8 cellular contexts compared by ENCODE assay signal in the genomic region with DNA sequence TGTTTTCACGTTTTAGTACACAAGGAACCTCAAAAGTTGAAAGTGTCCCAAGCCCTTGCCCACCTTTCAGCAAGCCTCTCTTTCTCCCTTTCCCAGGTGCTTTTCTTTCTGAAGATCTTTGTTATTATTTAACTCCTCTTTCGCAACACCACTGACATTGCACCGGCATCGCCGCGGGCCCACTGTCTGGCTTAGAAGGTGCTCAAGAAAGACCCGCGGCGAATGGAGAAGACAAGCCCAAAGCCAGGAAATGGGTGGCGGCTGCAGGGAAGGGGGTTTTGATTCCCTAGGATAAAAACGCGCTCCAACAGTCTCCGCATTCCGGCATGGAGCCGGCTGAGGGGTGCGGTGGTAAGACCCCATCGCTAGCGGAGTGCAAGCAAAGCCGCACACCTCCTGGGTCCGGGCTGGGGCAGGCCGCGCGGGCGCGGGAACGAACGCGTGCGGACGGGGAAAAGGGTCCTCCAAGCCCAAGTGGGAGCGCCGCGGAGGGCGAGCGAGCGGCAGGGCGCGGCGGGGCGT.
DNase-seq lines count a peak whose midpoint lies in the region; ATAC-seq and FAIRE-seq lines count a peak whose summit lies in the region.

No MANE protein-coding gene starts in this region.

- peaks cover 11% of the 10 kb centered on the region for H3K4me1 Mint-ChIP-seq in activated T-cell treated with anti-CD3 and anti-CD28 coated beads, Interleukin-2, amount 50 U/mL, for 24 hours (ENCODE audit: low read depth)

- no peak overlapping the region for H3K27ac Mint-ChIP-seq in activated T-cell treated with anti-CD3 and anti-CD28 coated beads, Interleukin-2, amount 50 U/mL, for 24 hours

- FAIRE-seq in HTR-8/SVneo (lab: Jason Lieb, UNC): no peak

- no peak for ATAC-seq in HG03469 (IDR thresholded peaks at IDR 0.05; ENCODE audit: unreplicated experiment)
- no peak for ATAC-seq in HG03457 (IDR thresholded peaks at IDR 0.05; ENCODE audit: unreplicated experiment)

- H3K4me3 ChIP-seq in iPS DF 6.9 (ENCODE audit: low read length): peak overlapping the region; percentile 69; the same call in 1 of the 2 replicates

- H3K9me3 ChIP-seq in iPS DF 6.9 (ENCODE audit: control insufficient read depth, insufficient read depth, low read length): no peaks in the 10 kb centered on the region

- H3K36me3 ChIP-seq in iPS DF 6.9 (ENCODE audit: control insufficient read depth, insufficient read depth, low read length): no peaks in the 10 kb centered on the region

- H3K4me3 Mint-ChIP-seq in activated T-cell treated with anti-CD3 and anti-CD28 coated beads, Interleukin-2, amount 50 U/mL, for 24 hours: peak overlapping the region; percentile 66

- H3K9me3 Mint-ChIP-seq in activated T-cell treated with anti-CD3 and anti-CD28 coated beads, Interleukin-2, amount 50 U/mL, for 24 hours: peaks cover 5% of the 10 kb centered on the region

- H3K4me1 ChIP-seq in iPS DF 6.9 (ENCODE audit: control insufficient read depth, insufficient read depth, low read length): no peaks in the 10 kb centered on the region

- DNase-seq in HTR-8/SVneo (ENCODE audit: insufficient read length, low spot score): peak; percentile 11
- peak; percentile 45 for DNase-seq in activated T-cell treated with anti-CD3 and anti-CD28 coated beads, Interleukin-2, amount 50 U/mL, for 24 hours
- no peak for DNase-seq in iPS DF 6.9 (ENCODE audit: low read depth, low spot score)
- peak; percentile 26 for DNase-seq in stimulated activated CD8-positive, alpha-beta memory T cell treated with anti-CD3 and anti-CD28 coated beads, Interleukin-4, amount 100 ng/mL, for 48 hours
- DNase-seq in activated CD4-positive, CD25-positive, alpha-beta regulatory T cell treated with anti-CD3 and anti-CD28 coated beads, Interleukin-2, amount 50 U/mL, for 72 hours: no peak
- DNase-seq in amygdala (lab: John Stamatoyannopoulos, UW): no peak

- WGBS in iPS DF 6.9 (ENCODE audit: insufficient coverage, insufficient read length): no CpG with 5 or more reads among the region's 40 CpGs

- H3K36me3 Mint-ChIP-seq in activated T-cell treated with anti-CD3 and anti-CD28 coated beads, Interleukin-2, amount 50 U/mL, for 24 hours (ENCODE audit: low read depth): no peaks in the 10 kb centered on the region

- peaks cover 37% of the 10 kb centered on the region for H3K27me3 Mint-ChIP-seq in activated T-cell treated with anti-CD3 and anti-CD28 coated beads, Interleukin-2, amount 50 U/mL, for 24 hours

- no peak overlapping the region for H3K27ac ChIP-seq in iPS DF 6.9 (ENCODE audit: low read length)

- H3K27me3 ChIP-seq in iPS DF 6.9 (ENCODE audit: control insufficient read depth, insufficient read depth, low read length): peaks cover 10% of the 10 kb centered on the region; the same call in 1 of the 2 replicates

Comparison
In these comparisons a context has a peak if more than half of its experiments do, and no peak if none do; other contexts are left out.
1. DNase-seq: peak in HTR-8/SVneo (single experiment), activated T-cell treated with anti-CD3 and anti-CD28 coated beads, Interleukin-2, amount 50 U/mL, for 24 hours (single experiment) and stimulated activated CD8-positive, alpha-beta memory T cell treated with anti-CD3 and anti-CD28 coated beads, Interleukin-4, amount 100 ng/mL, for 48 hours (single experiment); none in iPS DF 6.9 (single experiment), activated CD4-positive, CD25-positive, alpha-beta regulatory T cell treated with anti-CD3 and anti-CD28 coated beads, Interleukin-2, amount 50 U/mL, for 72 hours (single experiment) and amygdala (0 of 56).